35 cellular contexts compared by ENCODE assay signal in the genomic region with DNA sequence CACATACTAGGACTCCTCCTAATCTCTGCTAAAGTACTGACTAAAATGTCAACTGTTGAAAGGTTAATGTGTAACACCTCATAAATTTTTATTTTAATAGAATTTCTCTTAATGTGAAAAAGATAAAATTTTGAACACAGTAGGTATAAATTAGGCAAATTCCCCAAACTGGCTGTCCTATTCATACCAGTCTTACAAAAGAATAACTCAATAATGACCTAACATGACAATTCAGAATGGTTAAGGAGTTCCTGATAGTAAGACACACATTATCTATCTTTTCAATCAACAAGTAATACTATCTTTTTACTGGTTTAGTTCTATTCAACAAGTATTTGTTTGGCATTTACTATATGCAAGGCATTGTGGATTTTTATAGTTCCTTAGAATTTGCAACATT.
DNase-seq lines count a peak whose midpoint lies in the region; ATAC-seq and TF ChIP-seq lines count a peak whose summit lies in the region.
"Had no signal": no experiment of that assay in that cellular context is flagged by ENCODE, and none has a peak within 500 bp of the region (broad histone marks: within the 10 kb centered on the region; RNA-seq: fewer than 3 reads in every experiment).

No MANE protein-coding gene starts in this region.

- H3K4me3 Mint-ChIP-seq in GM23338 (no peak overlapping the region), osteocyte (ENCODE audit: unreplicated experiment) (no peak overlapping the region)
- H3K4me3 Mint-ChIP-seq: B cell; CD14-positive monocyte; CD4-positive, alpha-beta memory T cell; CD4-positive, alpha-beta T cell; CD4-positive, CD25-positive, alpha-beta regulatory T cell; CD8-positive, alpha-beta memory T cell; CD8-positive, alpha-beta T cell had no signal

- no peaks in the 10 kb centered on the region for H3K36me3 ChIP-seq in cardiac muscle cell
- H3K36me3 ChIP-seq in GM23338 (ENCODE audit: insufficient read depth): no peaks in the 10 kb centered on the region
- no peaks in the 10 kb centered on the region for H3K36me3 ChIP-seq in HEK293 (ENCODE audit: control insufficient read depth in 2 of 2, insufficient read depth in 1 of 2, low read length in 2 of 2)
- no peaks in the 10 kb centered on the region for H3K36me3 ChIP-seq in PC-9 (ENCODE audit: low read depth)
- H3K36me3 ChIP-seq: BE2C; BLaER1; BLaER1 treated with 17β-estradiol and CSF1 and Interleukin-3, amounts not matched to agents 10 nM and 100 nM had no signal

- no peak overlapping the region for H2AFZ ChIP-seq in GM23338
- H2AFZ ChIP-seq in PC-9: no peak overlapping the region

- H3K4me3 ChIP-seq in cardiac muscle cell (no peak overlapping the region), GM23338 (no peak overlapping the region), HEK293 (ENCODE audit: low read depth, low read length) (no peak overlapping the region), PC-9 (no peak overlapping the region)
- H3K4me3 ChIP-seq: A549; BLaER1; BLaER1 treated with 17β-estradiol and CSF1 and Interleukin-3, amounts not matched to agents 10 nM and 100 nM had no signal

- H3K9me3 ChIP-seq in cardiac muscle cell (ENCODE audit: low read depth) (no peaks in the 10 kb centered on the region), HEK293 (ENCODE audit: control insufficient read depth, insufficient read depth, low read depth, low read length) (no peaks in the 10 kb centered on the region), PC-9 (ENCODE audit: insufficient read depth, low read depth) (no peaks in the 10 kb centered on the region)
- H3K9me3 ChIP-seq: A549, BE2C, Caco-2 had no signal

- H3K79me2 ChIP-seq in GM23338 (replicated peaks; ENCODE audit: insufficient read depth) (no peaks in the 10 kb centered on the region), PC-9 (ENCODE audit: low read depth) (no peaks in the 10 kb centered on the region)

- POLR2A ChIA-PET in HEK293 (lab: Yijun Ruan, JAX) (no interaction called here), PC-9 (lab: Charles Lee; ENCODE audit: unreplicated experiment) (no interaction called here)

- DNase-seq in cardiac muscle cell (ENCODE audit: low read depth in 1 of 2, low spot score in 1 of 2) (no peak), left cardiac atrium (no peak), GM23338 (ENCODE audit: low spot score) (no peak), osteocyte (ENCODE audit: extremely low spot score, unreplicated experiment) (no peak), NCI-H1436 (lab: John Stamatoyannopoulos, UW) (no peak), PC-9 (no peak), epidermal melanocyte (ENCODE audit: insufficient read length, low spot score) (no peak)
- DNase-seq: 8988T; ACHN; AML-193; BE2C; C1 segment of cervical spinal cord; Caco-2; Calu3; CD4-positive, alpha-beta memory T cell; CD4-positive, alpha-beta T cell; CD4-positive, CD25-positive, alpha-beta regulatory T cell; CD8-positive, alpha-beta memory T cell; CD8-positive, alpha-beta T cell; COR-L47; DMS 273 treated with DMSO at 0.1 percent for 48 hours; DMS153; DMS53; DMS79; DMS79 treated with DMSO at 0.1 percent for 48 hours; DND-41; EL had no signal

- no TSS peak for BruUV-seq in PC-9 (replicated peaks; lab: Mats Ljungman, UMichigan)

- no peaks in the 10 kb centered on the region for H3K27me3 ChIP-seq in cardiac muscle cell
- no peaks in the 10 kb centered on the region for H3K27me3 ChIP-seq in GM23338 (ENCODE audit: insufficient read depth)
- no peaks in the 10 kb centered on the region for H3K27me3 ChIP-seq in PC-9 (ENCODE audit: insufficient read depth, low read depth)
- H3K27me3 ChIP-seq: BE2C; BLaER1; BLaER1 treated with 17β-estradiol and CSF1 and Interleukin-3, amounts not matched to agents 10 nM and 100 nM had no signal

- no peaks in the 10 kb centered on the region for H3F3A ChIP-seq in GM23338 (replicated peaks; ENCODE audit: low read depth)
- H3F3A ChIP-seq in PC-9 (ENCODE audit: insufficient read depth, low read depth): no peaks in the 10 kb centered on the region

- H3K27ac Mint-ChIP-seq in GM23338 (peak overlapping the region; percentile 30; the same call in 1 of the 2 replicates), osteocyte (ENCODE audit: unreplicated experiment) (peak overlapping the region; percentile 43)
- H3K27ac Mint-ChIP-seq: B cell; CD14-positive monocyte; CD4-positive, alpha-beta memory T cell; CD4-positive, alpha-beta T cell; CD4-positive, CD25-positive, alpha-beta regulatory T cell; CD8-positive, alpha-beta memory T cell; CD8-positive, alpha-beta T cell had no signal

- peaks cover 2% of the 10 kb centered on the region; the same call in 1 of the 3 replicates for H3K36me3 Mint-ChIP-seq in GM23338 (ENCODE audit: low read depth)
- peaks cover 18% of the 10 kb centered on the region for H3K36me3 Mint-ChIP-seq in osteocyte (ENCODE audit: unreplicated experiment)
- H3K36me3 Mint-ChIP-seq: CD14-positive monocyte; CD4-positive, alpha-beta memory T cell; CD4-positive, CD25-positive, alpha-beta regulatory T cell; CD8-positive, alpha-beta memory T cell; CD8-positive, alpha-beta T cell had no signal

- H3K27ac ChIP-seq in cardiac muscle cell: peak overlapping the region; percentile 58
- no peak overlapping the region for H3K27ac ChIP-seq in GM23338 (ENCODE audit: low read depth)
- H3K27ac ChIP-seq in HEK293 (ENCODE audit: extremely low read depth, low read depth, low read length): no peak overlapping the region
- H3K27ac ChIP-seq in PC-9: no peak overlapping the region
- H3K27ac ChIP-seq: 22Rv1; A549; BLaER1; BLaER1 treated with 17β-estradiol and CSF1 and Interleukin-3, amounts not matched to agents 10 nM and 100 nM; C4-2B had no signal

- no peaks in the 10 kb centered on the region; the same call in 2 of the 3 replicates for H3K9me3 Mint-ChIP-seq in GM23338
- H3K9me3 Mint-ChIP-seq in osteocyte (ENCODE audit: unreplicated experiment): no peaks in the 10 kb centered on the region
- H3K9me3 Mint-ChIP-seq: CD4-positive, alpha-beta T cell had no signal

- H3K27me3 Mint-ChIP-seq in GM23338 (ENCODE audit: insufficient read depth, low read depth, poor library complexity) (no peaks in the 10 kb centered on the region), osteocyte (ENCODE audit: unreplicated experiment) (no peaks in the 10 kb centered on the region)
- H3K27me3 Mint-ChIP-seq: B cell; CD4-positive, alpha-beta memory T cell; CD4-positive, alpha-beta T cell; CD4-positive, CD25-positive, alpha-beta regulatory T cell; CD8-positive, alpha-beta memory T cell had no signal

- H3K9me2 ChIP-seq in GM23338 (ENCODE audit: insufficient read depth) (no peaks in the 10 kb centered on the region), PC-9 (ENCODE audit: insufficient read depth) (no peaks in the 10 kb centered on the region)

- H3K4me1 ChIP-seq in cardiac muscle cell (ENCODE audit: low read depth): peaks cover 44% of the 10 kb centered on the region
- H3K4me1 ChIP-seq in GM23338 (ENCODE audit: insufficient read depth): no peaks in the 10 kb centered on the region
- H3K4me1 ChIP-seq in HEK293 (ENCODE audit: control insufficient read depth, insufficient read depth, low read length): peaks cover 12% of the 10 kb centered on the region; the same call in 1 of the 2 replicates
- no peaks in the 10 kb centered on the region for H3K4me1 ChIP-seq in PC-9 (replicated peaks; ENCODE audit: insufficient read depth)
- H3K4me1 ChIP-seq: A549; BE2C; BLaER1; BLaER1 treated with 17β-estradiol and CSF1 and Interleukin-3, amounts not matched to agents 10 nM and 100 nM; Caco-2 had no signal

- no peak overlapping the region for H3K4me2 ChIP-seq in GM23338
- H3K4me2 ChIP-seq in PC-9: no peak overlapping the region
- H3K4me2 ChIP-seq: A549; BLaER1; BLaER1 treated with 17β-estradiol and CSF1 and Interleukin-3, amounts not matched to agents 10 nM and 100 nM had no signal

- no peak for ATAC-seq in left cardiac atrium
- ATAC-seq in GM23338: no peak
- ATAC-seq: A549; CD8-positive, alpha-beta T cell had no signal

- TF ChIP-seq CTCF in cardiac muscle cell (IDR thresholded peaks at IDR 0.05; ENCODE audit: low read depth, low read length): no peak
- no peak for TF ChIP-seq CTCF in GM23338 (conservative IDR thresholded peaks at IDR 0.05; ENCODE audit: low read depth in 2 of 2)
- TF ChIP-seq CTCF in HEK293 (tag by site-specific recombination; IDR thresholded peaks at IDR 0.05): no peak
- no peak for TF ChIP-seq CTCF in osteocyte (IDR thresholded peaks at IDR 0.05)
- TF ChIP-seq CTCF in PC-9 (conservative IDR thresholded peaks at IDR 0.05): no peak

- intact Hi-C loops in left cardiac atrium (cut with DNase I) (no loop called here), PC-9 (cut with micrococcal nuclease; ENCODE audit: unreplicated experiment) (no loop called here)

- CTCF ChIA-PET in HEK293 (lab: Yijun Ruan, JAX) (no interaction called here), PC-9 (lab: Charles Lee) (no interaction called here)

- H4K20me1 ChIP-seq in GM23338 (replicated peaks; ENCODE audit: insufficient read depth) (no peaks in the 10 kb centered on the region), PC-9 (ENCODE audit: insufficient read depth) (no peaks in the 10 kb centered on the region)
- H4K20me1 ChIP-seq: BLaER1; BLaER1 treated with 17β-estradiol and CSF1 and Interleukin-3, amounts not matched to agents 10 nM and 100 nM had no signal

- H3K4me1 Mint-ChIP-seq in GM23338 (peaks cover 14% of the 10 kb centered on the region), osteocyte (ENCODE audit: unreplicated experiment) (peaks cover 36% of the 10 kb centered on the region)
- H3K4me1 Mint-ChIP-seq: B cell; CD14-positive monocyte; CD4-positive, alpha-beta memory T cell; CD4-positive, CD25-positive, alpha-beta regulatory T cell; CD8-positive, alpha-beta memory T cell had no signal

TF ChIP-seq in GM23338, 12 proteins besides CTCF, POLR2A, EP300 and RAD21 (continues in another document):
- no peak for TF ChIP-seq EZH2phosphoT487 (IDR thresholded peaks at IDR 0.05; ENCODE audit: unreplicated experiment)
- TF ChIP-seq, protein P1, sequence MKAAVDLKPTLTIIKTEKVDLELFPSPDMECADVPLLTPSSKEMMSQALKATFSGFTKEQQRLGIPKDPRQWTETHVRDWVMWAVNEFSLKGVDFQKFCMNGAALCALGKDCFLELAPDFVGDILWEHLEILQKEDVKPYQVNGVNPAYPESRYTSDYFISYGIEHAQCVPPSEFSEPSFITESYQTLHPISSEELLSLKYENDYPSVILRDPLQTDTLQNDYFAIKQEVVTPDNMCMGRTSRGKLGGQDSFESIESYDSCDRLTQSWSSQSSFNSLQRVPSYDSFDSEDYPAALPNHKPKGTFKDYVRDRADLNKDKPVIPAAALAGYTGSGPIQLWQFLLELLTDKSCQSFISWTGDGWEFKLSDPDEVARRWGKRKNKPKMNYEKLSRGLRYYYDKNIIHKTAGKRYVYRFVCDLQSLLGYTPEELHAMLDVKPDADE (IDR thresholded peaks at IDR 0.05): no peak

TF ChIP-seq in HEK293, 187 proteins besides CTCF, POLR2A, EP300 and RAD21 (continues in another document):
- no peak for TF ChIP-seq ZNF140 (tag by site-specific recombination; IDR thresholded peaks at IDR 0.05)
